Comparison of ENCODE assay signal across 8 cellular contexts in genomic region chr1:150150511-150151021, GRCh38. TPM values are rescaled to one million over a fixed set of nuclear protein-coding genes. Genes with fewer than 3 reads are reported as not detected.
A peak's percentile ranks its signal among the peaks of the same experiment; 100 is the strongest.
DNase-seq lines count a peak whose midpoint lies in the region; ATAC-seq and TF ChIP-seq lines count a peak whose summit lies in the region.

No MANE protein-coding gene starts in this region.

- peak overlapping the region; percentile 81 for H3K27ac ChIP-seq in SJSA1
- no peak overlapping the region for H3K27ac ChIP-seq in mammary epithelial cell (ENCODE audit: insufficient read depth, low read depth, low read length)
- peak overlapping the region; percentile 92 to 99 for H3K27ac ChIP-seq in thoracic aorta

- intact Hi-C loops in mammary epithelial cell (cut with micrococcal nuclease), result no loop called here

- H3K36me3 ChIP-seq in SJSA1 (peaks cover 56% of the 10 kb centered on the region), mammary epithelial cell (ENCODE audit: insufficient read depth, low read length) (no peaks in the 10 kb centered on the region), thoracic aorta (peaks cover 11% of the 10 kb centered on the region)

- H3K4me3 ChIP-seq in SJSA1 (peak overlapping the region; percentile 75), mammary epithelial cell (replicated peaks in 1 of 3; ENCODE audit: insufficient read depth in 1 of 3, low read depth in 2 of 3, low read length in 3 of 3) (peak overlapping the region; percentile 58 to 61 (median 60)), thoracic aorta (peak overlapping the region; percentile 94)

- ATAC-seq in thoracic aorta (ENCODE audit: insufficient number of reproducible peaks, low FRiP score, low read depth), result no peak
- no peak for ATAC-seq in GM21619 (IDR thresholded peaks at IDR 0.05; ENCODE audit: unreplicated experiment)

- peak; percentile 31 for DNase-seq in NCI-H1105 (lab: John Stamatoyannopoulos, UW)
- no peak for DNase-seq in NCI-H1105 treated with DMSO at 0.1 percent for 48 hours (lab: John Stamatoyannopoulos, UW)
- DNase-seq in SJSA1 (ENCODE audit: low read depth in 1 of 2, low spot score in 2 of 2), result peak in 1 of 2 experiments; percentile 37
- DNase-seq in mammary epithelial cell, result peak; percentile 19
- DNase-seq in lung microvascular endothelial cell (ENCODE audit: low read depth in 2 of 2), result peak; percentile 28 to 31
- DNase-seq in thoracic aorta (ENCODE audit: low spot score), result no peak
- DNase-seq in superior temporal gyrus (ENCODE audit: extremely low spot score), result no peak

- BruUV-seq in mammary epithelial cell (replicated peaks; lab: Mats Ljungman, UMichigan), result no TSS peak

- no peaks in the 10 kb centered on the region for H4K20me1 ChIP-seq in mammary epithelial cell (ENCODE audit: insufficient read depth, low read length)

- TF ChIP-seq CTCF in mammary epithelial cell (conservative IDR thresholded peaks at IDR 0.05 in 1 of 2, IDR thresholded peaks at IDR 0.05 in 1 of 2; ENCODE audit: extremely low read depth in 1 of 2, insufficient read depth in 1 of 2, low read depth in 1 of 2, low read length in 2 of 2), result no peak
- TF ChIP-seq CTCF in thoracic aorta (IDR thresholded peaks at IDR 0.05), result no peak

- H3K4me1 ChIP-seq in SJSA1 (replicated peaks), result peaks cover 38% of the 10 kb centered on the region
- peaks cover 7% of the 10 kb centered on the region for H3K4me1 ChIP-seq in mammary epithelial cell (ENCODE audit: insufficient read depth, low read length)
- peaks cover 18 to 52% of the 10 kb centered on the region in 2 donors for H3K4me1 ChIP-seq in thoracic aorta (ENCODE audit: control insufficient read depth in 1 of 2, low read depth in 2 of 2)

- peak overlapping the region; percentile 84 for H2AFZ ChIP-seq in mammary epithelial cell (ENCODE audit: low read depth, low read length)

- peak overlapping the region; percentile 94 for H3K4me2 ChIP-seq in mammary epithelial cell (ENCODE audit: insufficient read depth, low read depth, low read length)

- in situ Hi-C loops in mammary epithelial cell (cut with MboI; ENCODE audit: low sequenced_read_pairs in 2 of 2), result no loop called here

- CTCF ChIA-PET in mammary epithelial cell (lab: Charles Lee; ENCODE audit: low non-redundant PET), result no interaction called here

- 8% methylated on average over 5 of the region's 54 CpGs for WGBS in mammary epithelial cell (ENCODE audit: low coverage, missing lambda C conversion rate)

- no peaks in the 10 kb centered on the region for H3K79me2 ChIP-seq in mammary epithelial cell (ENCODE audit: insufficient read depth, low read length)

- dilution Hi-C loops in mammary epithelial cell (cut with HindIII; ENCODE audit: low sequenced_read_pairs), result no loop called here

- H3K27me3 ChIP-seq in SJSA1 (replicated peaks) (no peaks in the 10 kb centered on the region), mammary epithelial cell (ENCODE audit: insufficient read depth, low read length) (no peaks in the 10 kb centered on the region), thoracic aorta (replicated peaks; ENCODE audit: insufficient read depth) (no peaks in the 10 kb centered on the region)

- H3K9me3 ChIP-seq in SJSA1 (replicated peaks) (no peaks in the 10 kb centered on the region), mammary epithelial cell (replicated peaks; ENCODE audit: insufficient read depth, low read length) (no peaks in the 10 kb centered on the region), thoracic aorta (no peaks in the 10 kb centered on the region)

- H3K9ac ChIP-seq in mammary epithelial cell (ENCODE audit: insufficient read depth, low read length), result no peak overlapping the region

RNA-seq across cellular contexts. Expression of gene PLEKHO1, which starts 0.8 kb away (rescaled TPM):
- total RNA-seq in SJSA1 (2014; rRNA removed; shearing (Covaris generic)), result 76.2 and 90.1 TPM in 2 replicates
- total RNA-seq in mammary epithelial cell, result 1 to 10 TPM; 3.1 to 3.3 TPM
- polyA plus RNA-seq in mammary epithelial cell, result 1.6 TPM
- polyA minus RNA-seq in mammary epithelial cell, result 6.5 TPM
- 39.0 and 57.5 TPM in 2 replicates for total RNA-seq in lung microvascular endothelial cell
- 100 to 1,000 TPM; 106 to 125 TPM for total RNA-seq in thoracic aorta

Comparison
In these comparisons a context has a peak if more than half of its experiments do, and no peak if none do; other contexts are left out.
1. DNase-seq: peak in NCI-H1105 (single experiment), mammary epithelial cell (single experiment) and lung microvascular endothelial cell (2 of 2); none in NCI-H1105 treated with DMSO at 0.1 percent for 48 hours (single experiment), thoracic aorta (single experiment) and superior temporal gyrus (single experiment).
2. Peak in every context shown above with its lines, with median percentiles within 50 percentile points of each other: H3K4me3 ChIP-seq.